In genomic region chr1:232538224-232538942, GRCh38 we compare ENCODE assay signal across 12 cellular contexts.
DNase-seq lines count a peak whose midpoint lies in the region; ATAC-seq, FAIRE-seq and TF ChIP-seq lines count a peak whose summit lies in the region.
"Had no signal": no experiment of that assay in that cellular context is flagged by ENCODE, and none has a peak within 500 bp of the region (broad histone marks: within the 10 kb centered on the region; RNA-seq: fewer than 3 reads in every experiment).

No MANE protein-coding gene starts in this region.

- no peaks in the 10 kb centered on the region for H3K9me3 Mint-ChIP-seq in activated T-helper 17 cell treated with anti-CD3 and anti-CD28 coated beads, Interleukin-2, amount 50 U/mL, for 72 hours

- H3K4me1 Mint-ChIP-seq in activated T-helper 17 cell treated with anti-CD3 and anti-CD28 coated beads, Interleukin-2, amount 50 U/mL, for 72 hours, result peaks cover 9% of the 10 kb centered on the region

- H3K79me2 ChIP-seq in HepG2 (ENCODE audit: insufficient read depth, low read length), result no peaks in the 10 kb centered on the region

- no peak overlapping the region for H3K4me3 ChIP-seq in HepG2 (replicated peaks in 1 of 3; ENCODE audit: insufficient read depth in 1 of 3, low read depth in 2 of 3, low read length in 3 of 3)
- H3K4me3 ChIP-seq: testis had no signal

- no peaks in the 10 kb centered on the region for H3K36me3 Mint-ChIP-seq in activated T-helper 17 cell treated with anti-CD3 and anti-CD28 coated beads, Interleukin-2, amount 50 U/mL, for 72 hours (ENCODE audit: low read depth)

- TF ChIP-seq EP300 in HepG2 (IDR thresholded peaks at IDR 0.05; ENCODE audit: low read depth in 2 of 2, low read length in 2 of 2) (no peak), HepG2 (CRISPR knock-in tag; IDR thresholded peaks at IDR 0.05; ENCODE audit: borderline replicate concordance) (no peak)

- no peaks in the 10 kb centered on the region for H3K4me1 ChIP-seq in HepG2 (ENCODE audit: insufficient read depth, low read length)
- H3K4me1 ChIP-seq: testis had no signal

- no peak for TF ChIP-seq RAD21 in HepG2 (CRISPR knock-in tag; IDR thresholded peaks at IDR 0.05)

- H3K36me3 ChIP-seq in HepG2 (replicated peaks in 1 of 2; ENCODE audit: control insufficient read depth in 1 of 2, insufficient read depth in 2 of 2, low read length in 2 of 2), result no peaks in the 10 kb centered on the region

- H3K27me3 Mint-ChIP-seq in activated T-helper 17 cell treated with anti-CD3 and anti-CD28 coated beads, Interleukin-2, amount 50 U/mL, for 72 hours, result no peaks in the 10 kb centered on the region

- H3K9me3 ChIP-seq in HepG2 (ENCODE audit: low read length), result no peaks in the 10 kb centered on the region
- H3K9me3 ChIP-seq: testis had no signal

- no peak for TF ChIP-seq POLR2A in HepG2 (IDR thresholded peaks at IDR 0.05; ENCODE audit: insufficient read depth in 1 of 2, low read depth in 2 of 2, low read length in 2 of 2)

- 21% methylated on average over 3 of the region's 3 CpGs for WGBS in HepG2 (ENCODE audit: low lambda C conversion rate)

- no TSS peak for BruUV-seq in HepG2 (replicated peaks; lab: Mats Ljungman, UMichigan)

- POLR2A ChIA-PET in HepG2 (lab: Yijun Ruan, JAX), result no interaction called here

- no peak overlapping the region for H3K4me3 Mint-ChIP-seq in activated T-helper 17 cell treated with anti-CD3 and anti-CD28 coated beads, Interleukin-2, amount 50 U/mL, for 72 hours

- H4K20me1 ChIP-seq in HepG2 (ENCODE audit: insufficient read depth, low read length), result no peaks in the 10 kb centered on the region

- CTCF ChIA-PET in HepG2 (lab: Yijun Ruan, JAX; ENCODE audit: low intra/inter-chr PET ratio, low total read pairs), result no interaction called here

- H3K9ac ChIP-seq in HepG2 (ENCODE audit: insufficient read depth, low read depth, low read length), result no peak overlapping the region

- intact Hi-C loops in HepG2 (cut with micrococcal nuclease; ENCODE audit: unreplicated experiment), result no loop called here

- no peak for TF ChIP-seq CTCF in HepG2 (CRISPR knock-in tag; IDR thresholded peaks at IDR 0.05)

- H2AFZ ChIP-seq in HepG2 (ENCODE audit: low read length), result no peak overlapping the region

- DNase-seq in Daoy (ENCODE audit: low read depth), result peak; percentile 91
- DNase-seq in HuH-7 (ENCODE audit: low spot score), result peak; percentile 40
- peak; percentile 2 for DNase-seq in HepG2 (ENCODE audit: low spot score)
- no peak for DNase-seq in NCI-H1930 (lab: John Stamatoyannopoulos, UW)
- DNase-seq in activated gamma-delta T cell treated with Interleukin-2 at 50 U/mL for 16 hours, result no peak
- no peak for DNase-seq in GOT3 (lab: John Stamatoyannopoulos, UW)
- DNase-seq: central memory CD4-positive, alpha-beta T cell; left cardiac atrium; NCI-H1092; testis had no signal

- in situ Hi-C loops in HepG2 (cut with HindIII; ENCODE audit: extremely low pct_ligation_motif_present, low pct_unique_long_range_greater_than_20kb), result no loop called here

- peak overlapping the region; percentile 39 for H3K27ac Mint-ChIP-seq in activated T-helper 17 cell treated with anti-CD3 and anti-CD28 coated beads, Interleukin-2, amount 50 U/mL, for 72 hours

- no peak overlapping the region for H3K4me2 ChIP-seq in HepG2 (ENCODE audit: low read depth, low read length)

- no peak for FAIRE-seq in HepG2 (lab: Jason Lieb, UNC)

- no peak overlapping the region for H3K27ac ChIP-seq in HepG2 (ENCODE audit: extremely low read length, insufficient read depth, low read length)
- H3K27ac ChIP-seq: testis had no signal

- H3K27me3 ChIP-seq in HepG2 (ENCODE audit: control insufficient read depth in 1 of 2, insufficient read depth in 2 of 2, low read length in 2 of 2), result no peaks in the 10 kb centered on the region; a peak in 1 of 5 replicates
- H3K27me3 ChIP-seq: testis had no signal

- ATAC-seq in activated T-helper 17 cell treated with anti-CD3 and anti-CD28 coated beads, Interleukin-2, amount 50 U/mL, for 72 hours (replicated peaks), result peak; percentile 90
- ATAC-seq in HepG2 (no peak), HG03135 (IDR thresholded peaks at IDR 0.05; ENCODE audit: unreplicated experiment) (no peak)

TF ChIP-seq in HepG2, 621 proteins besides CTCF, POLR2A, EP300 and RAD21:
- TF ChIP-seq PBX2 (CRISPR knock-in tag; IDR thresholded peaks at IDR 0.05) (no peak), MIER3 (CRISPR knock-in tag; IDR thresholded peaks at IDR 0.05; ENCODE audit: borderline replicate concordance) (no peak), KDM6A (CRISPR knock-in tag; IDR thresholded peaks at IDR 0.05; ENCODE audit: low read depth) (no peak), NFE2L2 (IDR thresholded peaks at IDR 0.05; ENCODE audit: low read length) (no peak), MTF2 (CRISPR knock-in tag; IDR thresholded peaks at IDR 0.05; ENCODE audit: borderline replicate concordance) (no peak), MEIS2 (CRISPR knock-in tag; IDR thresholded peaks at IDR 0.05) (no peak), ZNF597 (CRISPR knock-in tag; IDR thresholded peaks at IDR 0.05) (no peak), SMC3 (IDR thresholded peaks at IDR 0.05; ENCODE audit: low read length) (no peak), ETV6 (CRISPR knock-in tag; conservative IDR thresholded peaks at IDR 0.05) (no peak), ONECUT2 (CRISPR knock-in tag; IDR thresholded peaks at IDR 0.05) (no peak), ZNF576 (CRISPR knock-in tag; IDR thresholded peaks at IDR 0.05) (no peak), PHB2 (IDR thresholded peaks at IDR 0.05; ENCODE audit: partially characterized antibody) (no peak), SALL2 (CRISPR knock-in tag; IDR thresholded peaks at IDR 0.05) (no peak)

Comparison
In these comparisons a context has a peak if more than half of its experiments do, and no peak if none do; other contexts are left out.
1. DNase-seq: peak in Daoy (single experiment), HuH-7 (single experiment) and HepG2 (single experiment); none in NCI-H1930 (0 of 2), activated gamma-delta T cell treated with Interleukin-2 at 50 U/mL for 16 hours (single experiment) and GOT3 (single experiment).